In the genomic region with DNA sequence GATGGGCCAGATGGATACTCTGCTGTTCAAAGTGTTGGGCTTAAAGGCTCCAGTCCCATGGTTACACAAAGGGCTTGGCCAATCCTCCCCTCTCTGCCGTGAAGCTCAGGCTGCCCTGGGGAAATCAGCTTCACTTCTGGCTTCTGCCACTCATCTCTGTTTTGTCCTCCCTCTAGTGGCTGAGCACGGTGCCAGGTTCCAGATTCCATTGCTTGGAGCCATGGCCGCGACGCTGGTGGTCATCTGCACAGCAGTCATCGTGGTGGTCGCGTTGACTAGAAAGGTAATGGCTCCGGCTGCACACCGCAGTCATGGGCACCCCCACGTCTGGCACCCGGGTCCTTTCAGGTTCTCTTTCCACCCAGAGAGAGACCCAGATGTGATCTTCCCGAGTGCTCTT, we compare ENCODE assay signal across 10 cellular contexts. TPM values are rescaled to one million over a fixed set of nuclear protein-coding genes. Genes with fewer than 3 reads are reported as not detected.
DNase-seq lines count a peak whose midpoint lies in the region; ATAC-seq and TF ChIP-seq lines count a peak whose summit lies in the region.
"Had no signal": no experiment of that assay in that cellular context is flagged by ENCODE, and none has a peak within 500 bp of the region (broad histone marks: within the 10 kb centered on the region; RNA-seq: fewer than 3 reads in every experiment).

No MANE protein-coding gene starts in this region.

- H3K27ac ChIP-seq in VCaP (no peak overlapping the region), foreskin keratinocyte (no peak overlapping the region)
- H3K27ac ChIP-seq: BLaER1 treated with 17β-estradiol and CSF1 and Interleukin-3, amounts not matched to agents 10 nM and 100 nM; neutrophil had no signal

- H3K4me3 Mint-ChIP-seq in type B pancreatic cell: no peak overlapping the region

- H3K4me1 Mint-ChIP-seq in type B pancreatic cell (ENCODE audit: unreplicated experiment): no peaks in the 10 kb centered on the region

- peak; percentile 75 for TF ChIP-seq CTCF in VCaP (conservative IDR thresholded peaks at IDR 0.05)
- TF ChIP-seq CTCF in foreskin keratinocyte (conservative IDR thresholded peaks at IDR 0.05): peak; percentile 39
- peak; percentile 64 for TF ChIP-seq CTCF in type B pancreatic cell (conservative IDR thresholded peaks at IDR 0.05)

- DNase-seq in NCI-H1694 treated with DMSO at 0.1 percent for 48 hours (lab: John Stamatoyannopoulos, UW) (peak; percentile 4), NCI-H1694 (lab: John Stamatoyannopoulos, UW) (no peak), HT1080 (ENCODE audit: low read depth) (peak; percentile 52), foreskin keratinocyte (no peak), type B pancreatic cell (ENCODE audit: extremely low spot score, unreplicated experiment) (no peak)

- H3K9me3 Mint-ChIP-seq in type B pancreatic cell: no peaks in the 10 kb centered on the region

- H3K4me1 ChIP-seq in foreskin keratinocyte: no peaks in the 10 kb centered on the region
- H3K4me1 ChIP-seq: BLaER1 treated with 17β-estradiol and CSF1 and Interleukin-3, amounts not matched to agents 10 nM and 100 nM had no signal

- H3K36me3 Mint-ChIP-seq in type B pancreatic cell: no peaks in the 10 kb centered on the region

- ATAC-seq in foreskin keratinocyte (peak; percentile 51), HG03521 (IDR thresholded peaks at IDR 0.05; ENCODE audit: unreplicated experiment) (no peak), GM21390 (IDR thresholded peaks at IDR 0.05; ENCODE audit: unreplicated experiment) (no peak)

- H3K27ac Mint-ChIP-seq in type B pancreatic cell: no peak overlapping the region

- H3K27me3 ChIP-seq in foreskin keratinocyte: no peaks in the 10 kb centered on the region
- H3K27me3 ChIP-seq: BLaER1 treated with 17β-estradiol and CSF1 and Interleukin-3, amounts not matched to agents 10 nM and 100 nM had no signal

- peaks cover 10% of the 10 kb centered on the region for H3K27me3 Mint-ChIP-seq in type B pancreatic cell

RNA-seq across cellular contexts. Expression of gene TIGIT, which starts 5.6 kb away (rescaled TPM):
- 0.20 TPM in 1 of 2 replicates, not detected in the other for total RNA-seq in HT1080 (2014; rRNA removed; shearing (Covaris generic))
- 0.06 TPM in 1 of 2 replicates, not detected in the other for polyA plus RNA-seq in HT1080 (2015; cell fraction: cytosol; rRNA removed)
- polyA plus RNA-seq in HT1080 (2015; cell fraction: nucleus; rRNA removed): 0.05 TPM in 1 of 2 replicates, not detected in the other
- total RNA-seq in foreskin keratinocyte (not detected in 2 replicates), type B pancreatic cell (ENCODE audit: low replicate concordance) (not detected in 2 replicates)
- polyA plus RNA-seq in foreskin keratinocyte: not detected in 2 replicates

Comparison
In these comparisons a context has a peak if more than half of its experiments do, and no peak if none do; other contexts are left out.
1. DNase-seq: peak in NCI-H1694 treated with DMSO at 0.1 percent for 48 hours (single experiment) and HT1080 (single experiment); none in NCI-H1694 (single experiment), foreskin keratinocyte (0 of 2) and type B pancreatic cell (single experiment).
2. Peak in every context shown above with its lines, with median percentiles within 50 percentile points of each other: CTCF ChIP-seq.